ENCODE assay signal across 8 cellular contexts in genomic region chr3:42773409-42773751, GRCh38. TPM values are rescaled to one million over a fixed set of nuclear protein-coding genes. Genes with fewer than 3 reads are reported as not detected.
DNase-seq lines count a peak whose midpoint lies in the region; ATAC-seq and TF ChIP-seq lines count a peak whose summit lies in the region.

No MANE protein-coding gene starts in this region.

- no peaks in the 10 kb centered on the region for H3K79me2 ChIP-seq in neural cell (replicated peaks; ENCODE audit: insufficient read depth, low read length)

- no peak for TF ChIP-seq EP300 in neural cell (conservative IDR thresholded peaks at IDR 0.05; ENCODE audit: poor library complexity, severe bottlenecking)

- no peaks in the 10 kb centered on the region for H3K9me3 ChIP-seq in neural cell (ENCODE audit: low read length)

- peak overlapping the region; percentile 51 for H3K4me3 ChIP-seq in choroid plexus epithelial cell (ENCODE audit: low read depth, low read length)
- peak overlapping the region; percentile 82 for H3K4me3 ChIP-seq in neural cell (ENCODE audit: low read length)

- H4K20me1 ChIP-seq in neural cell (ENCODE audit: insufficient read depth), result no peaks in the 10 kb centered on the region

- H3K9me2 ChIP-seq in neural cell (ENCODE audit: insufficient read depth, low read length), result no peaks in the 10 kb centered on the region

- peak; percentile 14 for ATAC-seq in GM19328 (IDR thresholded peaks at IDR 0.05; ENCODE audit: unreplicated experiment)
- peak; percentile 7 for ATAC-seq in HG03432 (IDR thresholded peaks at IDR 0.05; ENCODE audit: unreplicated experiment)
- ATAC-seq in GM21786 (IDR thresholded peaks at IDR 0.05; ENCODE audit: unreplicated experiment), result no peak

- DNase-seq in choroid plexus epithelial cell (ENCODE audit: low read depth) (no peak), NCI-H1048 (lab: John Stamatoyannopoulos, UW) (no peak), NCI-H2081 (lab: John Stamatoyannopoulos, UW) (no peak), iPS-NIHi7 (ENCODE audit: extremely low spot score) (no peak)

- H3K27ac ChIP-seq in neural cell (ENCODE audit: low read length), result peak overlapping the region; percentile 59

- H2AFZ ChIP-seq in neural cell (ENCODE audit: low read depth, low read length), result peak overlapping the region; percentile 65

- no peak for TF ChIP-seq CTCF in choroid plexus epithelial cell (conservative IDR thresholded peaks at IDR 0.05; ENCODE audit: low read depth, low read length)
- TF ChIP-seq CTCF in neural cell (IDR thresholded peaks at IDR 0.05; ENCODE audit: poor library complexity, severe bottlenecking), result no peak

- no peaks in the 10 kb centered on the region for H3K36me3 ChIP-seq in neural cell (ENCODE audit: insufficient read depth, low read length)

- H3K4me2 ChIP-seq in neural cell (ENCODE audit: low read length), result peak overlapping the region; percentile 100

- no peaks in the 10 kb centered on the region for H3F3A ChIP-seq in neural cell (ENCODE audit: insufficient read depth, low read length, poor library complexity, severe bottlenecking)

- no peaks in the 10 kb centered on the region for H3K27me3 ChIP-seq in neural cell (ENCODE audit: insufficient read depth, low read depth, low read length)

- TF ChIP-seq RAD21 in neural cell (conservative IDR thresholded peaks at IDR 0.05), result no peak

- H3K9ac ChIP-seq in neural cell (ENCODE audit: low read length), result peak overlapping the region; percentile 63

TF ChIP-seq in neural cell, 6 proteins besides CTCF, POLR2A, EP300 and RAD21:
- TF ChIP-seq MXI1 (conservative IDR thresholded peaks at IDR 0.05; ENCODE audit: poor library complexity, severe bottlenecking) (no peak), EZH2 (IDR thresholded peaks at IDR 0.05; ENCODE audit: borderline replicate concordance, insufficient read depth, low read length, poor library complexity, severe bottlenecking) (no peak), TAF1 (IDR thresholded peaks at IDR 0.05; ENCODE audit: low read depth) (no peak), REST (IDR thresholded peaks at IDR 0.05; ENCODE audit: borderline replicate concordance) (no peak), SMC3 (conservative IDR thresholded peaks at IDR 0.05; ENCODE audit: poor library complexity) (no peak), POLR2AphosphoS5 (IDR thresholded peaks at IDR 0.05) (no peak)

RNA-seq across cellular contexts. Expression of gene CCDC13, which starts 0.3 kb away (rescaled TPM):
- polyA plus RNA-seq in neural cell, result 6.5 and 8.6 TPM in 2 replicates
- 3.2 and 4.9 TPM in 2 replicates for polyA minus RNA-seq in neural cell

RNA-seq across cellular contexts. Expression of gene HIGD1A, which starts 30.9 kb away (rescaled TPM):
- polyA plus RNA-seq in neural cell, result 303 and 350 TPM in 2 replicates
- 138 and 141 TPM in 2 replicates for polyA minus RNA-seq in neural cell

RNA-seq across cellular contexts. Expression of gene ACKR2, which starts 35.9 kb away (rescaled TPM):
- not detected in 2 replicates for polyA plus RNA-seq in neural cell
- not detected in 2 replicates for polyA minus RNA-seq in neural cell
